8 cellular contexts compared by ENCODE assay signal in genomic region chr17:79951361-79952264, GRCh38.
DNase-seq lines count a peak whose midpoint lies in the region; ATAC-seq and TF ChIP-seq lines count a peak whose summit lies in the region.

No MANE protein-coding gene starts in this region.

- H3K4me3 Mint-ChIP-seq in CD14-positive monocyte = no peak overlapping the region

- no peaks in the 10 kb centered on the region for H3K4me1 Mint-ChIP-seq in CD14-positive monocyte

- no peak for ATAC-seq in RWPE2 (ENCODE audit: low read depth)
- ATAC-seq in heart left ventricle = peak; percentile 40 to 82 (median 68)
- no peak for ATAC-seq in HG02588 (IDR thresholded peaks at IDR 0.05; ENCODE audit: unreplicated experiment)
- no peak for ATAC-seq in HG03039 (IDR thresholded peaks at IDR 0.05; ENCODE audit: unreplicated experiment)
- no peak for ATAC-seq in HG02973 (IDR thresholded peaks at IDR 0.05; ENCODE audit: unreplicated experiment)

- 41 to 52% (median 42%) methylated on average over 19 to 31 of the region's 31 CpGs for WGBS in heart left ventricle, 4 donors

- H3K4me1 ChIP-seq in RWPE2 (ENCODE audit: insufficient read depth, poor library complexity, severe bottlenecking) (peaks cover 11% of the 10 kb centered on the region), heart left ventricle (peaks cover 0 to 26% (median 18%) of the 10 kb centered on the region in 12 donors)

- H3K4me3 ChIP-seq in RWPE2 (ENCODE audit: severe bottlenecking) (no peak overlapping the region), heart left ventricle (peak overlapping the region in 7 of 12 donors; percentile 5 to 27 (median 10))

- no peak overlapping the region for H3K27ac ChIP-seq in RWPE2 (ENCODE audit: poor library complexity, severe bottlenecking)
- H3K27ac ChIP-seq in heart left ventricle = peak overlapping the region in 9 of 12 donors; percentile 5 to 68 (median 22)

- no peak for TF ChIP-seq POLR2A in heart left ventricle (IDR thresholded peaks at IDR 0.05)

- TF ChIP-seq CTCF in CD14-positive monocyte (IDR thresholded peaks at IDR 0.05) = no peak
- TF ChIP-seq CTCF in RWPE2 (IDR thresholded peaks at IDR 0.05; ENCODE audit: poor library complexity, severe bottlenecking) = no peak
- TF ChIP-seq CTCF in heart left ventricle (IDR thresholded peaks at IDR 0.05) = peak in 1 of 12 donors; percentile 5

- no peaks in the 10 kb centered on the region for H3K27me3 ChIP-seq in RWPE2 (ENCODE audit: insufficient read depth, poor library complexity, severe bottlenecking)
- H3K27me3 ChIP-seq in heart left ventricle = no peaks in the 10 kb centered on the region

- intact Hi-C loops in CD14-positive monocyte (cut with micrococcal nuclease) (no loop called here), heart left ventricle (cut with DNase I) (no loop called here), posterior vena cava (cut with DNase I) (no loop called here)

- DNase-seq in CD14-positive monocyte (ENCODE audit: low spot score) = peak; percentile 24
- peak; percentile 53 for DNase-seq in RWPE2 (ENCODE audit: low spot score)
- DNase-seq in heart left ventricle = peak; percentile 47 to 80 (median 62)
- DNase-seq in posterior vena cava (ENCODE audit: low spot score) = peak; percentile 83
- DNase-seq in SHP77 (lab: John Stamatoyannopoulos, UW) = no peak

- H3K36me3 ChIP-seq in RWPE2 (ENCODE audit: low read depth) = no peaks in the 10 kb centered on the region
- H3K36me3 ChIP-seq in heart left ventricle = peaks cover 0 to 32% (median 8%) of the 10 kb centered on the region in 9 donors

- no peaks in the 10 kb centered on the region for H3K9me3 ChIP-seq in RWPE2 (ENCODE audit: severe bottlenecking)
- no peaks in the 10 kb centered on the region for H3K9me3 ChIP-seq in heart left ventricle

- no peak overlapping the region for H3K27ac Mint-ChIP-seq in CD14-positive monocyte

- peaks cover 0 to 4% (median 2%) of the 10 kb centered on the region in 3 donors for H3K27me3 Mint-ChIP-seq in CD14-positive monocyte (ENCODE audit: low read depth in 3 of 3)

- no peaks in the 10 kb centered on the region for H3K9me3 Mint-ChIP-seq in CD14-positive monocyte

- no peaks in the 10 kb centered on the region for H3K36me3 Mint-ChIP-seq in CD14-positive monocyte

Comparison
In these comparisons a context has a peak if more than half of its experiments do, and no peak if none do; other contexts are left out.
1. DNase-seq: peak in CD14-positive monocyte (single experiment), RWPE2 (single experiment), heart left ventricle (5 of 5) and posterior vena cava (single experiment); none in SHP77 (0 of 2).
2. ATAC-seq: peak in heart left ventricle (4 of 4); none in RWPE2 (single experiment), HG02588 (single experiment), HG03039 (single experiment) and HG02973 (single experiment).